20 cellular contexts compared by ENCODE assay signal in the genomic region with DNA sequence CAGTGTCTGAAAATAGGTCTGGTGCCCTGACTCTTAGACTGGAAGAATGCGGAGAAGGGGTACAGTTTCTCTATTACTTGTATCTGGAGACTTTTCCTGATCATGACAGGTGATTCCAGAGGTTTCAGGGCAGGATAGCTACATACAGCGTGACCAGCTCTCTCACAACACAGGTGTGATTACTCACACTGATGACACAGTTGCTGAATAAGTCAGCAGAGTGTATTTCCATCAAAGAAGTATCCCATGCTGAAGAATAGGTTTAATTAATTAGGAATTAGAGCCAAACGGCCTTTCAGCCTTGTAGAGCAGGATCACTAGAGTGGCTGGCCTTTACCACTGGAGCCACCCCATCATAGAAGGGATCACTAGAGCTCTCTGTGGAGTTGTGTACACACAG.
A peak's percentile ranks its signal among the peaks of the same experiment; 100 is the strongest.
DNase-seq lines count a peak whose midpoint lies in the region; FAIRE-seq and TF ChIP-seq lines count a peak whose summit lies in the region.
"Had no signal": no experiment of that assay in that cellular context is flagged by ENCODE, and none has a peak within 500 bp of the region (broad histone marks: within the 10 kb centered on the region; RNA-seq: fewer than 3 reads in every experiment).

No MANE protein-coding gene starts in this region.

- TF ChIP-seq CTCF in bronchial epithelial cell (IDR thresholded peaks at IDR 0.05; ENCODE audit: insufficient read depth, low read length, severe bottlenecking), result no peak
- TF ChIP-seq CTCF in GM20000 (IDR thresholded peaks at IDR 0.05; ENCODE audit: extremely low read depth, missing control alignments), result no peak

- H3K36me3 ChIP-seq in bronchial epithelial cell (ENCODE audit: control insufficient read depth, insufficient read depth, low read length), result no peaks in the 10 kb centered on the region
- H3K36me3 ChIP-seq: BE2C had no signal

- H3K4me3 ChIP-seq in bronchial epithelial cell (ENCODE audit: low read depth, low read length), result no peak overlapping the region

- H3K27me3 ChIP-seq in bronchial epithelial cell (ENCODE audit: control insufficient read depth, insufficient read depth, low read length), result no peaks in the 10 kb centered on the region
- H3K27me3 ChIP-seq: BE2C had no signal

- DNase-seq in NCI-H748 (lab: John Stamatoyannopoulos, UW; ENCODE audit: unreplicated experiment) (peak; percentile 29), NCI-H748 treated with DMSO at 0.1 percent for 48 hours (lab: John Stamatoyannopoulos, UW) (no peak), bronchial epithelial cell (ENCODE audit: low read depth) (peak; percentile 83), kidney tubule cell (ENCODE audit: low spot score) (peak; percentile 4), GM20000 (ENCODE audit: low spot score) (no peak), globus pallidus (ENCODE audit: low spot score) (no peak)
- DNase-seq in activated effector memory CD4-positive, alpha-beta T cell treated with anti-CD3 and anti-CD28 coated beads, Interleukin-2, amount 50 U/mL, for 16 hours, result no peak
- DNase-seq: ACHN; BE2C; C1 segment of cervical spinal cord; Caco-2; CD4-positive, CD25-positive, alpha-beta regulatory T cell; DMS79 treated with DMSO at 0.1 percent for 48 hours; GF-D8; H9; IMR-90 had no signal

- peak; percentile 7 for FAIRE-seq in bronchial epithelial cell (lab: Jason Lieb, UNC)
- FAIRE-seq: A204.1, D721Med, H1, HTR-8/SVneo had no signal

Comparison
In these comparisons a context has a peak if more than half of its experiments do, and no peak if none do; other contexts are left out.
1. DNase-seq: peak in NCI-H748 (single experiment), bronchial epithelial cell (single experiment) and kidney tubule cell (single experiment); none in NCI-H748 treated with DMSO at 0.1 percent for 48 hours (single experiment), GM20000 (single experiment), activated effector memory CD4-positive, alpha-beta T cell treated with anti-CD3 and anti-CD28 coated beads, Interleukin-2, amount 50 U/mL, for 16 hours (single experiment) and globus pallidus (single experiment).